In genomic region chr18:46009158-46009866, GRCh38 we compare ENCODE assay signal across 3 cellular contexts.
TF ChIP-seq lines count a peak whose summit lies in the region.

No MANE protein-coding gene starts in this region.

TF ChIP-seq in liver, 16 proteins besides CTCF, POLR2A, EP300 and RAD21:
- TF ChIP-seq MAX (IDR thresholded peaks at IDR 0.05) (no peak), GABPA (IDR thresholded peaks at IDR 0.05 in 1 of 2, conservative IDR thresholded peaks at IDR 0.05 in 1 of 2) (no peak), HNF4A (conservative IDR thresholded peaks at IDR 0.05) (peak; percentile 44 to 61), RXRA (IDR thresholded peaks at IDR 0.05) (peak; percentile 22 to 45), ZBTB33 (IDR thresholded peaks at IDR 0.05) (no peak)

TF ChIP-seq in HepG2, 621 proteins besides CTCF, POLR2A, EP300 and RAD21 (continued from another document):
- no peak for TF ChIP-seq POLR2G (IDR thresholded peaks at IDR 0.05; ENCODE audit: low read depth, low read length)
- TF ChIP-seq HOXA9 (CRISPR knock-in tag; IDR thresholded peaks at IDR 0.05; ENCODE audit: borderline replicate concordance): no peak
- no peak for TF ChIP-seq ZNF124 (CRISPR knock-in tag; IDR thresholded peaks at IDR 0.05)
- no peak for TF ChIP-seq ZNF510 (CRISPR knock-in tag; IDR thresholded peaks at IDR 0.05; ENCODE audit: low read depth)
- no peak for TF ChIP-seq CHCHD3 (CRISPR knock-in tag; IDR thresholded peaks at IDR 0.05)
- TF ChIP-seq IRF2 (CRISPR knock-in tag; IDR thresholded peaks at IDR 0.05): no peak
- TF ChIP-seq ZNF879 (CRISPR knock-in tag; IDR thresholded peaks at IDR 0.05): no peak
- TF ChIP-seq MNT (IDR thresholded peaks at IDR 0.05): no peak
- TF ChIP-seq PATZ1 (CRISPR knock-in tag; IDR thresholded peaks at IDR 0.05): no peak
- TF ChIP-seq GLMP (CRISPR knock-in tag; IDR thresholded peaks at IDR 0.05; ENCODE audit: borderline replicate concordance): no peak
- no peak for TF ChIP-seq MBD4 (IDR thresholded peaks at IDR 0.05; ENCODE audit: borderline replicate concordance, low read length)
- TF ChIP-seq RBM39 (IDR thresholded peaks at IDR 0.05; ENCODE audit: low read depth, low read length, poor library complexity, severe bottlenecking): no peak
- no peak for TF ChIP-seq NFKBIZ (CRISPR knock-in tag; IDR thresholded peaks at IDR 0.05)
- no peak for TF ChIP-seq CEBPG (CRISPR knock-in tag; IDR thresholded peaks at IDR 0.05)
- TF ChIP-seq ZFP37 (CRISPR knock-in tag; IDR thresholded peaks at IDR 0.05; ENCODE audit: borderline replicate concordance): no peak

TF ChIP-seq in SK-N-SH, 30 proteins besides CTCF, POLR2A, EP300 and RAD21:
- no peak for TF ChIP-seq USF1 (IDR thresholded peaks at IDR 0.05; ENCODE audit: borderline replicate concordance, low read depth)
- no peak for TF ChIP-seq GABPA (IDR thresholded peaks at IDR 0.05; ENCODE audit: low read depth)
- TF ChIP-seq RXRA (IDR thresholded peaks at IDR 0.05; ENCODE audit: borderline replicate concordance, low read depth): no peak
- no peak for TF ChIP-seq USF2 (IDR thresholded peaks at IDR 0.05; ENCODE audit: borderline replicate concordance, low read depth, low read length)
- TF ChIP-seq POLR2AphosphoS5 (IDR thresholded peaks at IDR 0.05; ENCODE audit: low read depth, low read length): no peak
- TF ChIP-seq CHD2 (IDR thresholded peaks at IDR 0.05; ENCODE audit: low read length, partially characterized antibody): no peak
- TF ChIP-seq MAX (IDR thresholded peaks at IDR 0.05; ENCODE audit: low read depth): no peak
- TF ChIP-seq MEF2A (IDR thresholded peaks at IDR 0.05; ENCODE audit: borderline replicate concordance, low read depth): no peak
- TF ChIP-seq RCOR1 (IDR thresholded peaks at IDR 0.05; ENCODE audit: low read length): no peak
- TF ChIP-seq REST (IDR thresholded peaks at IDR 0.05; ENCODE audit: low read depth, low read length): no peak
- TF ChIP-seq ELF1 (IDR thresholded peaks at IDR 0.05): no peak
- TF ChIP-seq PBX3 (IDR thresholded peaks at IDR 0.05): no peak
- TF ChIP-seq MXI1 (IDR thresholded peaks at IDR 0.05; ENCODE audit: low read depth, low read length): no peak
